4 cellular contexts compared by ENCODE assay signal in genomic region chr1:38032992-38033391, GRCh38. TPM values are rescaled to one million over a fixed set of nuclear protein-coding genes. Genes with fewer than 3 reads are reported as not detected.
"Had no signal": no experiment of that assay in that cellular context is flagged by ENCODE, and none has a peak within 500 bp of the region (broad histone marks: within the 10 kb centered on the region; RNA-seq: fewer than 3 reads in every experiment).

No MANE protein-coding gene starts in this region.

RNA-seq across cellular contexts. Expression of gene POU3F1, which starts 13.6 kb away (rescaled TPM):
- total RNA-seq: HepG2, HT1080, IMR-90 had no signal
- polyA plus RNA-seq: HepG2, IgD-negative memory B cell, IMR-90 had no signal
